In genomic region chr11:123419720-123420466, GRCh38 we compare ENCODE assay signal across 17 cellular contexts.
"Had no signal": no experiment of that assay in that cellular context is flagged by ENCODE, and none has a peak within 500 bp of the region (broad histone marks: within the 10 kb centered on the region; RNA-seq: fewer than 3 reads in every experiment).

No MANE protein-coding gene starts in this region.

- H3K27ac ChIP-seq: foreskin keratinocyte, pancreas, psoas muscle had no signal

- DNase-seq: activated CD4-positive, alpha-beta memory T cell treated with anti-CD3 and anti-CD28 coated beads for 36 hours; activated CD4-positive, alpha-beta T cell treated with anti-CD3 and anti-CD28 coated beads for 48 hours; activated naive CD4-positive, alpha-beta T cell treated with anti-CD3 and anti-CD28 coated beads, Interleukin-2, amount 10 ng/mL, durations not matched to agents 7 days and 5 days; activated T-cell treated with anti-CD3 and anti-CD28 coated beads, Interleukin-2, amount 50 U/mL, for 48 hours; amygdala; cerebellar nuclear complex; cortex of kidney; erythroblast; foreskin keratinocyte; midbrain; pancreas; psoas muscle; right cardiac atrium; stimulated activated CD4-positive, alpha-beta T cell treated with anti-CD3 and anti-CD28 coated beads, Interleukin-12 subunit alpha, Interleukin-12 subunit beta, amount 100 ng/mL, for 4 hours; stimulated activated CD4-positive, alpha-beta T cell treated with anti-CD3 and anti-CD28 coated beads, Interleukin-4, amount 100 ng/mL, for 4 hours; stimulated activated naive CD8-positive, alpha-beta T cell treated with anti-CD3 and anti-CD28 coated beads, Interleukin-15, Interleukin-2, amounts not matched to agents 100 U/mL and 50 U/mL, for 24 hours; T-helper 9 cell had no signal

- H3K36me3 ChIP-seq: pancreas had no signal

- H3K4me3 ChIP-seq: pancreas, psoas muscle had no signal

- ATAC-seq: foreskin keratinocyte; pancreas; psoas muscle; right cardiac atrium; stimulated activated naive CD8-positive, alpha-beta T cell treated with anti-CD3 and anti-CD28 coated beads, Interleukin-15, Interleukin-2, amounts not matched to agents 100 U/mL and 50 U/mL, for 24 hours had no signal

- H3K4me1 ChIP-seq: foreskin keratinocyte, pancreas, psoas muscle had no signal

- H3K9me3 ChIP-seq: pancreas, psoas muscle had no signal
